ENCODE assay signal across 8 cellular contexts in genomic region chr12:2813214-2813554, GRCh38. TPM values are rescaled to one million over a fixed set of nuclear protein-coding genes. Genes with fewer than 3 reads are reported as not detected.
DNase-seq lines count a peak whose midpoint lies in the region; ATAC-seq, FAIRE-seq and TF ChIP-seq lines count a peak whose summit lies in the region.

No MANE protein-coding gene starts in this region.

- no peak for TF ChIP-seq EP300 in A549 (IDR thresholded peaks at IDR 0.05)

- TF ChIP-seq POLR2A in A549 (IDR thresholded peaks at IDR 0.05; ENCODE audit: low read length): no peak

- H3K27me3 ChIP-seq in mucosa of rectum (ENCODE audit: control insufficient read depth in 2 of 2, insufficient read depth in 2 of 2, low read length in 2 of 2): no peaks in the 10 kb centered on the region

- no peak for FAIRE-seq in A549 (lab: Jason Lieb, UNC)

- peak overlapping the region; percentile 82 to 98 for H3K9ac ChIP-seq in mucosa of rectum (ENCODE audit: low read depth in 1 of 2, low read length in 2 of 2)

- no peak for DNase-seq in A549 (ENCODE audit: low read depth in 1 of 2, low spot score in 1 of 2)
- no peak for DNase-seq in caudate nucleus (lab: John Stamatoyannopoulos, UW)
- DNase-seq in GF-D8 (lab: John Stamatoyannopoulos, UW): no peak
- no peak for DNase-seq in GOT3 (lab: John Stamatoyannopoulos, UW)

- no peak for TF ChIP-seq RAD21 in A549 (conservative IDR thresholded peaks at IDR 0.05 in 1 of 2, IDR thresholded peaks at IDR 0.05 in 1 of 2)

- TF ChIP-seq CTCF in A549 (IDR thresholded peaks at IDR 0.05): no peak

- H3K4me1 ChIP-seq in A549: peaks cover 12% of the 10 kb centered on the region; the same call in 2 of the 3 replicates
- H3K4me1 ChIP-seq in mucosa of rectum (ENCODE audit: control insufficient read depth in 2 of 2, insufficient read depth in 2 of 2, low read length in 2 of 2): peaks cover 7% of the 10 kb centered on the region in 2 donors

- POLR2A ChIA-PET in A549 (lab: Yijun Ruan, JAX): interaction anchor here (0.6 to 2.0 kb wide), 7 partner anchors 8 to 1648 kb away, joined by 3 to 19 read pairs (median 4); partner anchors contain the start of genes FKBP4, FOXM1 and RHNO1

- H3K4me2 ChIP-seq in A549: peak overlapping the region; percentile 85

- H3K27ac ChIP-seq in A549 (peak overlapping the region; percentile 92), caudate nucleus (ENCODE audit: low read depth, low read length) (peak overlapping the region; percentile 99), mucosa of rectum (ENCODE audit: low read depth in 2 of 2, low read length in 2 of 2) (peak overlapping the region; percentile 97 to 99)

- WGBS in A549 (ENCODE audit: missing lambda C conversion rate): 2% methylated on average over 4 of the region's 4 CpGs

- H3K36me3 ChIP-seq in mucosa of rectum (ENCODE audit: control insufficient read depth in 2 of 2, insufficient read depth in 2 of 2, low read length in 2 of 2): peaks cover 6 to 13% of the 10 kb centered on the region in 2 donors

- CTCF ChIA-PET in A549 (lab: Yijun Ruan, JAX): interaction anchor here (1.0 to 2.5 kb wide), 13 partner anchors 10 to 229 kb away, joined by 3 to 15 read pairs (median 4); no protein-coding TSS in a partner anchor

- peak overlapping the region; percentile 61 for H3K4me3 ChIP-seq in A549
- peak overlapping the region; percentile 96 to 99 for H3K4me3 ChIP-seq in mucosa of rectum (ENCODE audit: low read length in 2 of 2)

- ATAC-seq in A549 (no peak), HG03439 (IDR thresholded peaks at IDR 0.05; ENCODE audit: unreplicated experiment) (peak; percentile 4), HG03095 (IDR thresholded peaks at IDR 0.05; ENCODE audit: unreplicated experiment) (no peak), GM18907 (IDR thresholded peaks at IDR 0.05; ENCODE audit: unreplicated experiment) (no peak)

- H3K9me3 ChIP-seq in A549: no peaks in the 10 kb centered on the region
- no peaks in the 10 kb centered on the region for H3K9me3 ChIP-seq in mucosa of rectum (ENCODE audit: control insufficient read depth in 2 of 2, low read length in 2 of 2)

TF ChIP-seq in A549, 52 proteins besides CTCF, POLR2A, EP300 and RAD21:
- TF ChIP-seq CHD2 (IDR thresholded peaks at IDR 0.05; ENCODE audit: low read length, partially characterized antibody): no peak
- TF ChIP-seq ESRRA (IDR thresholded peaks at IDR 0.05; ENCODE audit: borderline replicate concordance, low read length): no peak
- TF ChIP-seq ZFP36 (IDR thresholded peaks at IDR 0.05; ENCODE audit: borderline replicate concordance, partially characterized antibody): no peak
- TF ChIP-seq NR3C1 (IDR thresholded peaks at IDR 0.05): no peak

RNA-seq across cellular contexts. Expression of gene ITFG2, which starts 0.7 kb away (rescaled TPM):
- polyA plus RNA-seq in A549 (2011; rRNA removed) (23.7 and 28.4 TPM in 2 replicates), A549 (2017; fragmentation: RNase III; extraction: RNeasy Plus Mini Kit Qiagen cat#74134 plus additional on column Dnase treatment) (17.5 to 23.2 TPM (median 20.5 TPM) in 3 replicates)
- 29.5 and 30.4 TPM in 2 replicates for polyA plus RNA-seq in A549 (2012; cell fraction: cytosol; rRNA removed)
- polyA plus RNA-seq in A549 (2012; cell fraction: nucleus; rRNA removed): 77.0 and 80.9 TPM in 2 replicates
- polyA minus RNA-seq in A549 (2011; rRNA and poly(A)+ RNA removed): 46.0 and 60.4 TPM in 2 replicates

RNA-seq across cellular contexts. Expression of gene FKBP4, which starts 18.4 kb away (rescaled TPM):
- polyA plus RNA-seq in A549 (2011; rRNA removed): 108 and 125 TPM in 2 replicates
- polyA plus RNA-seq in A549 (2012; cell fraction: cytosol; rRNA removed): 109 TPM in 2 replicates
- 116 and 128 TPM in 2 replicates for polyA plus RNA-seq in A549 (2012; cell fraction: nucleus; rRNA removed)
- 123 to 140 TPM (median 137 TPM) in 3 replicates for polyA plus RNA-seq in A549 (2017; fragmentation: RNase III; extraction: RNeasy Plus Mini Kit Qiagen cat#74134 plus additional on column Dnase treatment)
- polyA minus RNA-seq in A549 (2011; rRNA and poly(A)+ RNA removed): 95.0 and 120 TPM in 2 replicates

RNA-seq across cellular contexts. Expression of gene NRIP2, which starts 21.7 kb away (rescaled TPM):
- polyA plus RNA-seq in A549 (2011; rRNA removed): not detected in 2 replicates
- not detected in 2 replicates for polyA plus RNA-seq in A549 (2012; cell fraction: cytosol; rRNA removed)
- not detected in 2 replicates for polyA plus RNA-seq in A549 (2012; cell fraction: nucleus; rRNA removed)
- not detected in 3 replicates for polyA plus RNA-seq in A549 (2017; fragmentation: RNase III; extraction: RNeasy Plus Mini Kit Qiagen cat#74134 plus additional on column Dnase treatment)
- not detected in 2 replicates for polyA minus RNA-seq in A549 (2011; rRNA and poly(A)+ RNA removed)

RNA-seq across cellular contexts. Expression of gene TEX52, which starts 43.7 kb away (rescaled TPM):
- polyA plus RNA-seq in A549 (2011; rRNA removed): not detected in 2 replicates
- not detected in 2 replicates for polyA plus RNA-seq in A549 (2012; cell fraction: cytosol; rRNA removed)
- 0.07 TPM in 1 of 2 replicates, not detected in the other for polyA plus RNA-seq in A549 (2012; cell fraction: nucleus; rRNA removed)
- polyA plus RNA-seq in A549 (2017; fragmentation: RNase III; extraction: RNeasy Plus Mini Kit Qiagen cat#74134 plus additional on column Dnase treatment): not detected in 3 replicates
- polyA minus RNA-seq in A549 (2011; rRNA and poly(A)+ RNA removed): not detected in 2 replicates
